Comparison of ENCODE assay signal across 1 cellular context in the genomic region with DNA sequence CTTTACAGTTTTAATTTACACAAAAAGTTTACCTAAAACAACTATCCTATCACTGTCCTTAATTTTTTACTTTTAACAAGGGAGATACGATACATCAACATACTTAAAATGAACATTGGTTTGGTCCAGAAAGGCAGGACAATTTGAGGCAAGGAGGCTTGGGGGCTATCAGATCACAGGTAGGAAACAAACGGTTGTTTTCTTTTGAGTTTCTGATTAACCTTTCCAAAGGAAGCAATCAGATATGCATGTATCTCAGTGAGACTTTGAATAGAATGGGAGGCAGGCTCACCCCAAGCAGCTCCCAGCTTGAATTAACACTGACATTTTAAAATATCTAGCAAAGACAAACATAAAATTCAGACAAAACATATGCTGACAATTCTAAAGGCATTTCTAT.
TF ChIP-seq lines count a peak whose summit lies in the region.

No MANE protein-coding gene starts in this region.

TF ChIP-seq in H1, 55 proteins besides CTCF, POLR2A, EP300 and RAD21:
- TF ChIP-seq CHD7 (IDR thresholded peaks at IDR 0.05; ENCODE audit: insufficient replicate concordance, low read length) = peak; percentile 39
